ENCODE assay signal across 17 cellular contexts in the genomic region with DNA sequence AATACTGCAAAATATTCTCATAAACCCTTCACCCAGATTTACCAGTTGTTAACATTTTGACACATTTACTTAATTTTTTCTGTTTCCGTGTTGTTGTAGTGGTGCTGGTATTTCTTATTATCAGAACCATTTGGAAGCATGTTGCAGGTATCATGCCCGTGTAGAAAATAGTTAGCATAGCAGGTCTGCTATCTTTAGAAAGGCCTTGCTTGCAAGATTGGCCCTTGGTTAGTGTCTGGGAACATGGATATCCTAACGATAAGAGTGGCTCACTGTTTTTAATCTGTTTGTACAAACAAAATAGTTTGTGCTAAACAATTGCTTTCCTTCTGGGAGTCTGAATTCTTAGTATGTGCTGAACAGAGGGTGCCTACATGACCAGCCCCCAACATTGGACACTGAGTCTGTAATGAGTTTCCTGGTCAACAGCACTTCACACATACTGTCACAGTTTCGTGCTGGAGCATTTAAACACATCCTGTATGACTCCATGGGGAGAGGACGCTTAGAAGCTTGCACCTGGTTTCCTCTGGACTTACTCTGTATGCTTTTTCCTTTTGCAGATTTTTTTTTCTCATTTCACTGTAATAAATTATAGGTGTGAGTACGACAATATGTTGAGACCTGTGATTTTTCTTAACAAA.
DNase-seq lines count a peak whose midpoint lies in the region; ATAC-seq and TF ChIP-seq lines count a peak whose summit lies in the region.
"Had no signal": no experiment of that assay in that cellular context is flagged by ENCODE, and none has a peak within 500 bp of the region (broad histone marks: within the 10 kb centered on the region; RNA-seq: fewer than 3 reads in every experiment).

No MANE protein-coding gene starts in this region.

- ATAC-seq in DND-41 (ENCODE audit: insufficient read depth, low read depth) = no peak
- ATAC-seq in HG02970 (IDR thresholded peaks at IDR 0.05; ENCODE audit: low FRiP score, unreplicated experiment) = no peak
- ATAC-seq: Right ventricle myocardium inferior had no signal

- CTCF ChIA-PET in A673 (lab: Charles Lee) = no interaction called here

- H3K4me1 ChIP-seq in A673 (ENCODE audit: insufficient read depth, low read length, poor library complexity, severe bottlenecking) = peaks cover 12% of the 10 kb centered on the region
- H3K4me1 ChIP-seq in DND-41 (ENCODE audit: insufficient read depth, low read length) = peaks cover 9% of the 10 kb centered on the region; the same call in 1 of the 2 replicates
- H3K4me1 ChIP-seq in trophoblast cell (ENCODE audit: control insufficient read depth in 1 of 2, insufficient read depth in 2 of 2, low read length in 2 of 2) = no peaks in the 10 kb centered on the region

- no peak overlapping the region for H2BK12ac ChIP-seq in trophoblast cell (ENCODE audit: low read length)

- H2BK5ac ChIP-seq in trophoblast cell (ENCODE audit: low read depth, low read length, poor library complexity) = no peak overlapping the region

- TF ChIP-seq CTCF in A673 (conservative IDR thresholded peaks at IDR 0.05; ENCODE audit: low read depth, low read length) (no peak), DND-41 (IDR thresholded peaks at IDR 0.05; ENCODE audit: borderline replicate concordance, extremely low read depth, low read length, poor library complexity, severe bottlenecking) (no peak), endothelial cell (IDR thresholded peaks at IDR 0.05; ENCODE audit: unreplicated experiment) (no peak)

- POLR2A ChIA-PET in A673 (lab: Charles Lee; ENCODE audit: low non-redundant PET) = no interaction called here

- no peaks in the 10 kb centered on the region for H3K79me1 ChIP-seq in trophoblast cell (ENCODE audit: low read length)

- H2AK5ac ChIP-seq in trophoblast cell (ENCODE audit: low read length) = no peak overlapping the region

- no peak overlapping the region for H3K18ac ChIP-seq in trophoblast cell (ENCODE audit: low read length)

- H2BK120ac ChIP-seq in trophoblast cell (ENCODE audit: insufficient read depth, low read length, poor library complexity) = no peak overlapping the region

- H3K9me3 ChIP-seq in A673 (ENCODE audit: low read depth, low read length, poor library complexity, severe bottlenecking) (peaks cover 6% of the 10 kb centered on the region), DND-41 (ENCODE audit: insufficient read depth, low read length, severe bottlenecking) (no peaks in the 10 kb centered on the region), trophoblast cell (ENCODE audit: insufficient read depth, low read depth, low read length) (no peaks in the 10 kb centered on the region)
- H3K9me3 ChIP-seq: Peyer's patch had no signal

- H3K27ac ChIP-seq in A673 (ENCODE audit: low read depth, low read length, poor library complexity, severe bottlenecking) (peak overlapping the region; percentile 22), DND-41 (ENCODE audit: low read length) (peak overlapping the region; percentile 47; the same call in 1 of the 2 replicates), trophoblast cell (ENCODE audit: low read depth, low read length) (no peak overlapping the region)
- H3K27ac ChIP-seq: C4-2B, GM23248, KMS-11, Peyer's patch had no signal

- no peak overlapping the region for H3K14ac ChIP-seq in trophoblast cell (ENCODE audit: low read length)

- H3K36me3 ChIP-seq in A673 (ENCODE audit: insufficient read depth, low read length, poor library complexity, severe bottlenecking) = peaks cover 27% of the 10 kb centered on the region
- H3K36me3 ChIP-seq in DND-41 (ENCODE audit: insufficient read depth, low read length) = peaks cover 35% of the 10 kb centered on the region
- H3K36me3 ChIP-seq in trophoblast cell (ENCODE audit: control insufficient read depth in 1 of 2, insufficient read depth in 2 of 2, low read length in 2 of 2) = peaks cover 2 to 8% of the 10 kb centered on the region in 2 experiments

- H3K27me3 ChIP-seq in A673 (replicated peaks; ENCODE audit: insufficient read depth, low read depth, low read length, poor library complexity) (no peaks in the 10 kb centered on the region), DND-41 (ENCODE audit: insufficient read depth, low read length, poor library complexity) (no peaks in the 10 kb centered on the region), trophoblast cell (ENCODE audit: insufficient read depth, low read length) (no peaks in the 10 kb centered on the region)
- H3K27me3 ChIP-seq: Peyer's patch had no signal

- H3K4me2 ChIP-seq in DND-41 (ENCODE audit: insufficient read depth, low read length) = no peak overlapping the region
- no peak overlapping the region for H3K4me2 ChIP-seq in trophoblast cell (ENCODE audit: low read length)
- H3K4me2 ChIP-seq: KMS-11 had no signal

- H3K9ac ChIP-seq in DND-41 (ENCODE audit: low read depth, low read length) = no peak overlapping the region
- H3K9ac ChIP-seq in trophoblast cell (ENCODE audit: low read length) = no peak overlapping the region
- H3K9ac ChIP-seq: GM23248, KMS-11 had no signal

- no CpG with 5 or more reads among the region's 6 CpGs for WGBS in trophoblast cell (ENCODE audit: extremely low coverage, insufficient coverage, insufficient read length)

- no peaks in the 10 kb centered on the region for H3K27me3 Mint-ChIP-seq in endothelial cell (ENCODE audit: unreplicated experiment)

- no TSS peak for BruUV-seq in A673 (replicated peaks; lab: Mats Ljungman, UMichigan)

- H3K27ac Mint-ChIP-seq in endothelial cell (ENCODE audit: unreplicated experiment) = no peak overlapping the region

- no peak overlapping the region for H2AFZ ChIP-seq in DND-41 (ENCODE audit: low read depth, low read length)
- no peak overlapping the region for H2AFZ ChIP-seq in trophoblast cell (ENCODE audit: insufficient read depth, low read length, poor library complexity)
- H2AFZ ChIP-seq: GM23248 had no signal

- H3K36me3 Mint-ChIP-seq in endothelial cell (ENCODE audit: low read depth, unreplicated experiment) = peaks cover 10% of the 10 kb centered on the region

- intact Hi-C loops in A673 (cut with micrococcal nuclease; ENCODE audit: unreplicated experiment) = loop anchor here (5.0 kb wide), 1 partner anchor 64 kb away; no protein-coding TSS in a partner anchor

- no peak overlapping the region for H3K4me3 Mint-ChIP-seq in endothelial cell (ENCODE audit: unreplicated experiment)

- H4K8ac ChIP-seq in trophoblast cell (ENCODE audit: low read depth, low read length) = no peak overlapping the region

- H3K23ac ChIP-seq in trophoblast cell (ENCODE audit: low read length) = no peak overlapping the region

- H3K9me3 Mint-ChIP-seq in endothelial cell (ENCODE audit: unreplicated experiment) = no peaks in the 10 kb centered on the region

- 0 out of 2 replicates have a peak, but pooled peaks cover 3% of the 10 kb centered on the region for H4K20me1 ChIP-seq in DND-41 (ENCODE audit: insufficient read depth, low read length)

- H3K4me1 Mint-ChIP-seq in endothelial cell (ENCODE audit: unreplicated experiment) = peaks cover 13% of the 10 kb centered on the region

- H3K4ac ChIP-seq in trophoblast cell (ENCODE audit: low read depth, low read length) = no peak overlapping the region

- H4K12ac ChIP-seq in trophoblast cell (ENCODE audit: low read depth, low read length) = no peak overlapping the region

- H3K79me2 ChIP-seq in DND-41 (ENCODE audit: insufficient read depth, low read length) (peaks cover 44% of the 10 kb centered on the region), trophoblast cell (ENCODE audit: control insufficient read depth, insufficient read depth, low read length, poor library complexity) (no peaks in the 10 kb centered on the region)

- no peak overlapping the region for H4K91ac ChIP-seq in trophoblast cell (ENCODE audit: low read depth, low read length)

- H3K4me3 ChIP-seq in A673 (ENCODE audit: low read depth, low read length, poor library complexity, severe bottlenecking) = no peak overlapping the region
- no peak overlapping the region for H3K4me3 ChIP-seq in DND-41 (ENCODE audit: low read depth in 1 of 2, low read length in 2 of 2)
- H3K4me3 ChIP-seq in trophoblast cell (ENCODE audit: low read depth, low read length) = no peak overlapping the region
- H3K4me3 ChIP-seq: GM23248, Peyer's patch had no signal

- DNase-seq in A673 (ENCODE audit: low spot score) = no peak
- DNase-seq in DND-41 = no peak
- peak; percentile 77 for DNase-seq in dermis blood vessel endothelial cell
- DNase-seq in trophoblast cell = peak; percentile 24 to 66
- no peak for DNase-seq in endothelial cell (ENCODE audit: low spot score)
- DNase-seq in activated CD4-positive, alpha-beta T cell treated with anti-CD3 and anti-CD28 coated beads, Interleukin-2, amount 50 U/mL, for 4 hours = no peak
- DNase-seq: AML-193, GM23248, HCEC 1CT, NCI-H187, NCI-H226, NCI-H524, Peyer's patch had no signal

Comparison
In these comparisons a context has a peak if more than half of its experiments do, and no peak if none do; other contexts are left out.
1. DNase-seq: peak in dermis blood vessel endothelial cell (single experiment) and trophoblast cell (2 of 2); none in A673 (single experiment), DND-41 (single experiment), endothelial cell (single experiment) and activated CD4-positive, alpha-beta T cell treated with anti-CD3 and anti-CD28 coated beads, Interleukin-2, amount 50 U/mL, for 4 hours (0 of 2).